ENCODE assay signal across 27 cellular contexts in genomic region chr13:66578305-66578704, GRCh38.
"Had no signal": no experiment of that assay in that cellular context is flagged by ENCODE, and none has a peak within 500 bp of the region (broad histone marks: within the 10 kb centered on the region; RNA-seq: fewer than 3 reads in every experiment).

No MANE protein-coding gene starts in this region.

- ATAC-seq: activated T-helper 17 cell treated with anti-CD3 and anti-CD28 coated beads, Interleukin-2, amount 50 U/mL, for 72 hours; left lung; naive thymus-derived CD8-positive, alpha-beta T cell; sciatic nerve; stimulated activated naive B cell treated with anti-CD40 and anti-IgM and Interleukin-4, amounts not matched to agents 10 μg/mL and 1 μg/mL and 100 μg/mL, for 72 hours; WTC11 had no signal

- H3K36me3 Mint-ChIP-seq: activated naive CD8-positive, alpha-beta T cell; mesothelial cell of epicardium; naive thymus-derived CD8-positive, alpha-beta T cell; neural progenitor cell; stimulated activated naive B cell treated with anti-CD40 and anti-IgM and Interleukin-4, amounts not matched to agents 10 μg/mL and 1 μg/mL and 100 μg/mL, for 72 hours; type B pancreatic cell; WTC11 had no signal

- H3K4me1 Mint-ChIP-seq: activated T-helper 17 cell treated with anti-CD3 and anti-CD28 coated beads, Interleukin-2, amount 50 U/mL, for 72 hours; endodermal cell; mesothelial cell of epicardium; naive thymus-derived CD8-positive, alpha-beta T cell; neural progenitor cell; stimulated activated naive B cell treated with anti-CD40 and anti-IgM and Interleukin-4, amounts not matched to agents 10 μg/mL and 1 μg/mL and 100 μg/mL, for 72 hours had no signal

- H3K27me3 Mint-ChIP-seq: activated naive CD8-positive, alpha-beta T cell; activated T-cell treated with anti-CD3 and anti-CD28 coated beads, Interleukin-2, amount 50 U/mL, for 24 hours; activated T-helper 17 cell treated with anti-CD3 and anti-CD28 coated beads, Interleukin-2, amount 50 U/mL, for 72 hours; naive thymus-derived CD8-positive, alpha-beta T cell; stimulated activated naive B cell treated with anti-CD40 and anti-IgM and Interleukin-4, amounts not matched to agents 10 μg/mL and 1 μg/mL and 100 μg/mL, for 72 hours had no signal

- H3K27me3 ChIP-seq: adrenal gland, ascending aorta, left lung, neural progenitor cell, testis, vagina had no signal

- H3K4me1 ChIP-seq: adrenal gland, ascending aorta, left lung, neural progenitor cell, testis, vagina had no signal

- H3K9ac ChIP-seq: neural progenitor cell had no signal

- H3K36me3 ChIP-seq: adrenal gland, ascending aorta, left lung, neural progenitor cell, vagina had no signal

- H3K27ac ChIP-seq: adrenal gland, ascending aorta, left lung, neural progenitor cell, testis, vagina had no signal

- H3K4me3 ChIP-seq: adrenal gland, ascending aorta, left lung, lung, neural progenitor cell, testis, vagina had no signal

- H3K9me3 ChIP-seq: adrenal gland, ascending aorta, left lung, testis, vagina had no signal

- H3K4me3 Mint-ChIP-seq: activated naive CD8-positive, alpha-beta T cell; activated T-cell treated with anti-CD3 and anti-CD28 coated beads, Interleukin-2, amount 50 U/mL, for 24 hours; activated T-helper 17 cell treated with anti-CD3 and anti-CD28 coated beads, Interleukin-2, amount 50 U/mL, for 72 hours; endodermal cell; mesothelial cell of epicardium; naive thymus-derived CD8-positive, alpha-beta T cell; neural progenitor cell; stimulated activated naive B cell treated with anti-CD40 and anti-IgM and Interleukin-4, amounts not matched to agents 10 μg/mL and 1 μg/mL and 100 μg/mL, for 72 hours; type B pancreatic cell; WTC11 had no signal

- H3K27ac Mint-ChIP-seq: activated naive CD8-positive, alpha-beta T cell; activated T-cell treated with anti-CD3 and anti-CD28 coated beads, Interleukin-2, amount 50 U/mL, for 24 hours; activated T-helper 17 cell treated with anti-CD3 and anti-CD28 coated beads, Interleukin-2, amount 50 U/mL, for 72 hours; endodermal cell; mesothelial cell of epicardium; naive thymus-derived CD8-positive, alpha-beta T cell; neural progenitor cell; stimulated activated naive B cell treated with anti-CD40 and anti-IgM and Interleukin-4, amounts not matched to agents 10 μg/mL and 1 μg/mL and 100 μg/mL, for 72 hours; type B pancreatic cell; WTC11 had no signal

- H3K4me2 ChIP-seq: neural progenitor cell had no signal

- H3K9me3 Mint-ChIP-seq: activated T-cell treated with anti-CD3 and anti-CD28 coated beads, Interleukin-2, amount 50 U/mL, for 24 hours; endodermal cell; naive thymus-derived CD8-positive, alpha-beta T cell; neural progenitor cell; stimulated activated naive B cell treated with anti-CD40 and anti-IgM and Interleukin-4, amounts not matched to agents 10 μg/mL and 1 μg/mL and 100 μg/mL, for 72 hours; type B pancreatic cell; WTC11 had no signal

- DNase-seq: activated CD8-positive, alpha-beta memory T cell treated with anti-CD3 and anti-CD28 coated beads for 24 hours; activated CD8-positive, alpha-beta memory T cell treated with anti-CD3 and anti-CD28 coated beads, Interleukin-2, amount 50 U/mL, for 4 hours; activated T-cell treated with anti-CD3 and anti-CD28 coated beads, Interleukin-2, amount 50 U/mL, for 24 hours; adrenal gland; cerebellar nuclear complex; cortex of kidney; endodermal cell; erythroblast; foreskin melanocyte; kidney glomerular epithelial cell; left lung; naive thymus-derived CD8-positive, alpha-beta T cell; stimulated activated CD4-positive, alpha-beta T cell treated with anti-CD3 and anti-CD28 coated beads, Interleukin-2, amount 100 ng/mL, for 48 hours; stimulated activated CD8-positive, alpha-beta memory T cell treated with anti-CD3 and anti-CD28 coated beads, Interleukin-4, amount 100 ng/mL, for 48 hours; stimulated activated naive B cell treated with anti-CD40 and anti-IgM and Interleukin-4, amounts not matched to agents 10 μg/mL and 1 μg/mL and 100 μg/mL, for 72 hours; T-helper 9 cell; testis had no signal

- H2AFZ ChIP-seq: neural progenitor cell had no signal
